In the genomic region with DNA sequence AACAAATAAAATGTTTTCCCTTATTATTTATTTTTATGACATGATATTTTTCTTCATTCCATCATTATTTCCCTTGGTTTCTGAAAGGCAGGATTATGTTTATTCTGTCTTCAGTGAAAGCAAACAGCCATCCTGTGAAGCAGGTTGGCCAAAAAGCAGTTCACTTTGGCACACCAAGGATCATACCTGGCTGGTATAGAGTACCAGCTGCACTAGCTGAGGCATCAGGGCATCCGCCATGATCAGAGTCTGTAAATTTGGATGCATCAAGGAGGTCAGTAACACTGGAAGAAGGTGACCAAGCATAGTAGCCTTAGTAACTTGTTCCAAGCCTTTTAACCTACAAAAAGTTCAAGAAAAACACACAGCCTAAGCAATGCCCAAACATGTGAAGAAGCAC, we compare ENCODE assay signal across 34 cellular contexts.
"Had no signal": no experiment of that assay in that cellular context is flagged by ENCODE, and none has a peak within 500 bp of the region (broad histone marks: within the 10 kb centered on the region; RNA-seq: fewer than 3 reads in every experiment).

No MANE protein-coding gene starts in this region.

- DNase-seq: Karpas-422, Kasumi-1, MG63, MM.1S, MV-4-11, NCI-H1048, NCI-H1092, NCI-H1092 treated with DMSO at 0.1 percent for 48 hours, NCI-H1105, NCI-H1105 treated with DMSO at 0.1 percent for 48 hours, NCI-H1417, NCI-H1417 treated with DMSO at 0.1 percent for 48 hours, NCI-H1436, NCI-H1436 treated with DMSO at 0.1 percent for 48 hours, NCI-H146, NCI-H1694, NCI-H1694 treated with DMSO at 0.1 percent for 48 hours, NCI-H187, NCI-H187 treated with DMSO at 0.1 percent for 48 hours, NCI-H1930, NCI-H2029, NCI-H2029 treated with DMSO at 0.1 percent for 48 hours, NCI-H2081, NCI-H2081 treated with DMSO at 0.1 percent for 48 hours, NCI-H2107, NCI-H2171, NCI-H2171 treated with DMSO at 0.1 percent for 48 hours, NCI-H2227 treated with DMSO at 0.1 percent for 48 hours, NCI-H226, NCI-H345, NCI-H446, NCI-H446 treated with DMSO at 0.1 percent for 48 hours, NCI-H510A, NCI-H510A treated with DMSO at 0.1 percent for 48 hours had no signal
